In the genomic region with DNA sequence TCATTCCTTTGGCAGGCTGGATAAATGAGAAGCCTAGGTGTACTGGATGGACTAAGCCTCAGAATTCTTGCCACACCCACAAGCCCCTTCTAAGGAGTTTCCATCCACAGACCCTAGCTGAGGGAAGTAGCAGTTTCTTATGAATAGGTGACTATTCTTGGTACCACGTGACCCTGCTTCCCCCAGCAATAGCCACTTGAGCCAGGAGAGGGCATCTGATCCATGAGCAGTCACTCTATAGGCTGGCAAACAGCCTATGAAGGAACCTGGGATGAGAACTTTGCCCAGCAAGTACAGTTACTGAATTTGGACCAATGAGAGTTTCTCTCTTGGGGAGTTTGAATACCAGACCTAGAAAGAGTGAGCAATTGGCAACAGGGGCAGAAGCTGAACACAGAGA, we compare ENCODE assay signal across 8 cellular contexts.
DNase-seq lines count a peak whose midpoint lies in the region; ATAC-seq and TF ChIP-seq lines count a peak whose summit lies in the region.

No MANE protein-coding gene starts in this region.

- no peaks in the 10 kb centered on the region for H3K79me1 ChIP-seq in neuronal stem cell (ENCODE audit: low read depth, low read length)

- no peak overlapping the region for H3K27ac ChIP-seq in OCI-LY1 (ENCODE audit: low read depth, low read length, poor library complexity, severe bottlenecking)
- no peak overlapping the region for H3K27ac ChIP-seq in neuronal stem cell (replicated peaks; ENCODE audit: low read length)

- no peak overlapping the region for H3K23ac ChIP-seq in neuronal stem cell (ENCODE audit: low read depth, low read length, poor library complexity)

- peak; percentile 25; the same call in 1 of the 2 replicates for TF ChIP-seq CTCF in OCI-LY1 (IDR thresholded peaks at IDR 0.05; ENCODE audit: low read length)

- no peak overlapping the region for H3K18ac ChIP-seq in neuronal stem cell (ENCODE audit: low read length)

- no peak overlapping the region for H2AK5ac ChIP-seq in neuronal stem cell (ENCODE audit: low read depth, low read length)

- no peak overlapping the region for H2BK5ac ChIP-seq in neuronal stem cell (ENCODE audit: low read length)

- H3K36me3 ChIP-seq in OCI-LY1 (ENCODE audit: insufficient read depth, low read length) (no peaks in the 10 kb centered on the region), neuronal stem cell (replicated peaks in 1 of 2; ENCODE audit: control insufficient read depth in 2 of 2, insufficient read depth in 2 of 2, low read length in 2 of 2) (no peaks in the 10 kb centered on the region)

- no peaks in the 10 kb centered on the region for H3K4me1 ChIP-seq in OCI-LY1 (ENCODE audit: insufficient read depth, low read length, severe bottlenecking)
- peaks cover 8 to 10% of the 10 kb centered on the region in 2 donors for H3K4me1 ChIP-seq in neuronal stem cell (ENCODE audit: control insufficient read depth in 2 of 2, insufficient read depth in 1 of 2, low read depth in 1 of 2, low read length in 2 of 2)

- no peaks in the 10 kb centered on the region for H3F3A ChIP-seq in OCI-LY1 (ENCODE audit: insufficient read depth, low read length)

- WGBS in neuronal stem cell (ENCODE audit: extremely low coverage in 2 of 2, insufficient read length in 2 of 2, insufficient replicate concordance in 1 of 2), 2 donors = no CpG with 5 or more reads among the region's 1 CpG

- ATAC-seq in GM18907 (IDR thresholded peaks at IDR 0.05; ENCODE audit: unreplicated experiment) = peak; percentile 89
- ATAC-seq in HG03097 (IDR thresholded peaks at IDR 0.05; ENCODE audit: low FRiP score, unreplicated experiment) = peak; percentile 93

- H2BK15ac ChIP-seq in neuronal stem cell (ENCODE audit: low read length) = no peak overlapping the region

- no peak overlapping the region for H2BK120ac ChIP-seq in neuronal stem cell (ENCODE audit: low read depth, low read length)

- DNase-seq in COR-L47 (lab: John Stamatoyannopoulos, UW) (peak; percentile 16), foreskin melanocyte (peak; percentile 18), neuronal stem cell (ENCODE audit: low spot score) (no peak), NCI-H1930 (lab: John Stamatoyannopoulos, UW) (no peak), putamen (ENCODE audit: low spot score) (no peak)

- no peak overlapping the region for H2BK12ac ChIP-seq in neuronal stem cell (ENCODE audit: low read length)

- H4K20me1 ChIP-seq in OCI-LY1 (ENCODE audit: insufficient read depth, low read length) = no peaks in the 10 kb centered on the region

- H3K9me3 ChIP-seq in OCI-LY1 (ENCODE audit: low read length) = no peaks in the 10 kb centered on the region
- H3K9me3 ChIP-seq in neuronal stem cell (replicated peaks in 1 of 2; ENCODE audit: control insufficient read depth in 2 of 2, insufficient read depth in 1 of 2, low read depth in 1 of 2, low read length in 2 of 2) = no peaks in the 10 kb centered on the region

- H3K27me3 ChIP-seq in OCI-LY1 (ENCODE audit: insufficient read depth, low read length) = no peaks in the 10 kb centered on the region
- peaks cover 0 to 31% (median 0%) of the 10 kb centered on the region in 3 experiments for H3K27me3 ChIP-seq in neuronal stem cell (ENCODE audit: control insufficient read depth in 3 of 3, insufficient read depth in 3 of 3, low read depth in 1 of 3, low read length in 3 of 3)

- no peak overlapping the region for H3K4me2 ChIP-seq in OCI-LY1 (ENCODE audit: low read length)
- H3K4me2 ChIP-seq in neuronal stem cell (ENCODE audit: insufficient read depth, low read length, poor library complexity, severe bottlenecking) = no peak overlapping the region

- no peak overlapping the region for H3K4ac ChIP-seq in neuronal stem cell (ENCODE audit: low read length)

- H3K4me3 ChIP-seq in OCI-LY1 (ENCODE audit: low read depth, low read length, poor library complexity, severe bottlenecking) (no peak overlapping the region), neuronal stem cell (ENCODE audit: low read length in 2 of 2) (no peak overlapping the region)

- H3K14ac ChIP-seq in neuronal stem cell (ENCODE audit: low read length) = no peak overlapping the region

- no peaks in the 10 kb centered on the region for H3K79me2 ChIP-seq in OCI-LY1 (ENCODE audit: insufficient read depth, low read length)

- H4K8ac ChIP-seq in neuronal stem cell (ENCODE audit: low read depth, low read length) = no peak overlapping the region

- H3K9me2 ChIP-seq in OCI-LY1 (ENCODE audit: low read depth, low read length) = no peaks in the 10 kb centered on the region

- H2AFZ ChIP-seq in OCI-LY1 (ENCODE audit: low read length) (no peak overlapping the region), neuronal stem cell (ENCODE audit: low read length) (no peak overlapping the region)

- H3K9ac ChIP-seq in OCI-LY1 (ENCODE audit: low read length) (no peak overlapping the region), neuronal stem cell (ENCODE audit: low read depth, low read length, poor library complexity) (no peak overlapping the region)

- H4K91ac ChIP-seq in neuronal stem cell (ENCODE audit: low read depth, low read length, poor library complexity) = no peak overlapping the region

Comparison
In these comparisons a context has a peak if more than half of its experiments do, and no peak if none do; other contexts are left out.
1. DNase-seq: peak in COR-L47 (single experiment) and foreskin melanocyte (single experiment); none in neuronal stem cell (single experiment), NCI-H1930 (0 of 2) and putamen (single experiment).